Comparison of ENCODE assay signal across 21 cellular contexts in the genomic region with DNA sequence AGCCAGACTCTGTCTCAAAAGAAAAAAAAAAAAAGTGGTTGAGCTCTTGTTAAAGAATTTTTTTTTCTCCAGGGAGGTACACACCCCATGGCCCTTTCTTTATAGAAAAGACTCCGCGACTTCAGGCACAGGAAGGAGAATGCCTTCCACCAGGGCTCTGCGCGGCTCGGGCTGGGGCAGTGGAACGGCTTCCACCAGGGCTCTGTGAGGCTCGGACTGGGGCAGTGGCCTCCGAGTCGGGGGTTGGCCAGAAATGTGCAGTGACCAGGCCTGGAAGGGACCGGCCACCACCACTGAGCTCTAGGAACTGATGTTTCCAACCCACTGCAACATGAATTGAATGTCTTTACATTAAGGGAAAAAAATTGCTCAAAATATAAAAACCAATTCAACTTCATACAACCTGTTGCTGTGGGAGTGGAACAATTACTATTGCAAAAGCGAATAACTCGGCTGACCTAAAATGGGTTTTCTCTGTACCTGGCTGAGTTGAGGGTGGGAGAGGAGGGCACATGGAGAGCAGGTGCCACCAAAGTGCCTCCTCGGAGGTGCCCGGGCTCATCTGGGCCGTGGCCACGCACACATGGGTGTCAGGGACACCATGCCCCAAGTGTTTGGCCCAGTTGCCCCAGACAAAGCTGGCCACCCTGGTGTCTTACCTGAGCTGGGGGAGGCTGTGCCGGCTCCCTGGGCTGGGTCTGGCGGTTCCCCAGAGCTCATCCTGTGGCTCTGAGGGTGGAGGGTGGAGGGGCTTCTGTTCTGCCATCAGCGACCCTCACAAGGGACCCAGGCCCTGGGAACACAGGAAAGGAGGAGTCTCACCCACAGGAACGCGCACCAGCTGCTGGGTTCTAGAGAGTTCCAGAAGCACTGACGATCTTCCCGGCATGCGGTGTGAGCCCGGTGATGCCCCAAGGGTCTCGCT.
"Had no signal": no experiment of that assay in that cellular context is flagged by ENCODE, and none has a peak within 500 bp of the region (broad histone marks: within the 10 kb centered on the region; RNA-seq: fewer than 3 reads in every experiment).

No MANE protein-coding gene starts in this region.

- H3K4me3 Mint-ChIP-seq: activated CD4-positive, alpha-beta memory T cell treated with anti-CD3 and anti-CD28 coated beads for 36 hours; activated naive CD4-positive, alpha-beta T cell treated with anti-CD3 and anti-CD28 coated beads, Interleukin-2, amount 10 ng/mL, durations not matched to agents 7 days and 5 days; activated naive CD8-positive, alpha-beta T cell treated with anti-CD3 and anti-CD28 coated beads, Interleukin-2, amount 10 ng/mL, durations not matched to agents 7 days and 5 days; activated T-helper 17 cell treated with anti-CD3 and anti-CD28 coated beads, Interleukin-2, amount 50 U/mL, for 72 hours; T-helper 1 cell treated with Interleukin-12 subunit alpha and Interleukin-12 subunit beta and Interleukin-4 antibody, amounts not matched to agents 30 μg/mL and 1 μg/mL, for 36 hours had no signal

- H3K4me2 ChIP-seq: KMS-11 had no signal

- H3K27me3 ChIP-seq: adrenal gland, Peyer's patch had no signal

- H3K9me3 Mint-ChIP-seq: activated CD4-positive, alpha-beta memory T cell treated with anti-CD3 and anti-CD28 coated beads for 36 hours; activated naive CD4-positive, alpha-beta T cell treated with anti-CD3 and anti-CD28 coated beads, Interleukin-2, amount 10 ng/mL, durations not matched to agents 7 days and 5 days; activated naive CD8-positive, alpha-beta T cell treated with anti-CD3 and anti-CD28 coated beads, Interleukin-2, amount 10 ng/mL, durations not matched to agents 7 days and 5 days; activated T-helper 17 cell treated with anti-CD3 and anti-CD28 coated beads, Interleukin-2, amount 50 U/mL, for 72 hours; T-helper 1 cell treated with Interleukin-12 subunit alpha and Interleukin-12 subunit beta and Interleukin-4 antibody, amounts not matched to agents 30 μg/mL and 1 μg/mL, for 36 hours had no signal

- H3K27me3 Mint-ChIP-seq: activated CD4-positive, alpha-beta memory T cell treated with anti-CD3 and anti-CD28 coated beads for 36 hours; activated T-helper 17 cell treated with anti-CD3 and anti-CD28 coated beads, Interleukin-2, amount 50 U/mL, for 72 hours had no signal

- ATAC-seq: activated T-helper 17 cell treated with anti-CD3 and anti-CD28 coated beads, Interleukin-2, amount 50 U/mL, for 72 hours had no signal

- H3K4me1 Mint-ChIP-seq: activated naive CD4-positive, alpha-beta T cell treated with anti-CD3 and anti-CD28 coated beads, Interleukin-2, amount 10 ng/mL, durations not matched to agents 7 days and 5 days; activated naive CD8-positive, alpha-beta T cell treated with anti-CD3 and anti-CD28 coated beads, Interleukin-2, amount 10 ng/mL, durations not matched to agents 7 days and 5 days; activated T-helper 17 cell treated with anti-CD3 and anti-CD28 coated beads, Interleukin-2, amount 50 U/mL, for 72 hours had no signal

- H3K9me3 ChIP-seq: adrenal gland, Peyer's patch had no signal

- H3K36me3 Mint-ChIP-seq: activated CD4-positive, alpha-beta memory T cell treated with anti-CD3 and anti-CD28 coated beads for 36 hours; activated naive CD4-positive, alpha-beta T cell treated with anti-CD3 and anti-CD28 coated beads, Interleukin-2, amount 10 ng/mL, durations not matched to agents 7 days and 5 days; activated naive CD8-positive, alpha-beta T cell treated with anti-CD3 and anti-CD28 coated beads, Interleukin-2, amount 10 ng/mL, durations not matched to agents 7 days and 5 days had no signal

- DNase-seq: activated CD4-positive, alpha-beta memory T cell treated with anti-CD3 and anti-CD28 coated beads for 36 hours; activated CD4-positive, alpha-beta T cell treated with anti-CD3 and anti-CD28 coated beads for 48 hours; activated CD4-positive, CD25-positive, alpha-beta regulatory T cell treated with anti-CD3 and anti-CD28 coated beads, Interleukin-2, amount 50 U/mL, for 72 hours; activated gamma-delta T cell; activated naive CD4-positive, alpha-beta T cell treated with anti-CD3 and anti-CD28 coated beads, Interleukin-2, amount 10 ng/mL, durations not matched to agents 7 days and 5 days; activated naive CD8-positive, alpha-beta T cell treated with anti-CD3 and anti-CD28 coated beads, Interleukin-2, amount 10 ng/mL, durations not matched to agents 7 days and 5 days; activated T-cell treated with anti-CD3 and anti-CD28 coated beads for 4 hours; activated T-cell treated with anti-CD3 and anti-CD28 coated beads, Interleukin-2, amount 50 U/mL, for 48 hours; adrenal gland; anterior cingulate cortex; cerebellar nuclear complex; NCI-H1092 treated with DMSO at 0.1 percent for 48 hours; NCI-H1436; NCI-H1694 treated with DMSO at 0.1 percent for 48 hours; NCI-H2029 treated with DMSO at 0.1 percent for 48 hours; NCI-H510A treated with DMSO at 0.1 percent for 48 hours; Peyer's patch; SHP77 treated with DMSO at 0.1 percent for 48 hours had no signal

- H3K9ac ChIP-seq: KMS-11 had no signal

- H3K4me3 ChIP-seq: adrenal gland, Peyer's patch had no signal

- H3K27ac ChIP-seq: adrenal gland, KMS-11, Peyer's patch had no signal

- H3K27ac Mint-ChIP-seq: activated CD4-positive, alpha-beta memory T cell treated with anti-CD3 and anti-CD28 coated beads for 36 hours; activated naive CD4-positive, alpha-beta T cell treated with anti-CD3 and anti-CD28 coated beads, Interleukin-2, amount 10 ng/mL, durations not matched to agents 7 days and 5 days; activated naive CD8-positive, alpha-beta T cell treated with anti-CD3 and anti-CD28 coated beads, Interleukin-2, amount 10 ng/mL, durations not matched to agents 7 days and 5 days; activated T-helper 17 cell treated with anti-CD3 and anti-CD28 coated beads, Interleukin-2, amount 50 U/mL, for 72 hours; T-helper 1 cell treated with Interleukin-12 subunit alpha and Interleukin-12 subunit beta and Interleukin-4 antibody, amounts not matched to agents 30 μg/mL and 1 μg/mL, for 36 hours had no signal
